ENCODE assay signal across 15 cellular contexts in genomic region chr11:128572965-128573364, GRCh38. TPM values are rescaled to one million over a fixed set of nuclear protein-coding genes. Genes with fewer than 3 reads are reported as not detected.
DNase-seq lines count a peak whose midpoint lies in the region; TF ChIP-seq lines count a peak whose summit lies in the region.
"Had no signal": no experiment of that assay in that cellular context is flagged by ENCODE, and none has a peak within 500 bp of the region (broad histone marks: within the 10 kb centered on the region; RNA-seq: fewer than 3 reads in every experiment).

No MANE protein-coding gene starts in this region.

- no peak overlapping the region for H3K27ac Mint-ChIP-seq in endodermal cell
- H3K27ac Mint-ChIP-seq: IgD-negative memory B cell had no signal

- H3K4me1 Mint-ChIP-seq in endodermal cell = peaks cover 37% of the 10 kb centered on the region

- no peak for TF ChIP-seq CTCF in endodermal cell (conservative IDR thresholded peaks at IDR 0.05)
- TF ChIP-seq CTCF in spleen (IDR thresholded peaks at IDR 0.05 in 8 of 11, conservative IDR thresholded peaks at IDR 0.05 in 3 of 11) = no peak

- H3K4me2 ChIP-seq in BLaER1 treated with 17β-estradiol and CSF1 and Interleukin-3, amounts not matched to agents 10 nM and 100 nM = peak overlapping the region in 9 of 11 experiments; percentile 4 to 94 (median 22); a peak in 12 of 22 replicates
- H3K4me2 ChIP-seq: A549 had no signal

- H3K27ac ChIP-seq in BLaER1 treated with 17β-estradiol and CSF1 and Interleukin-3, amounts not matched to agents 10 nM and 100 nM = peak overlapping the region in 6 of 11 experiments; percentile 5 to 87 (median 72); a peak in 6 of 22 replicates
- H3K27ac ChIP-seq in HUES48 (ENCODE audit: low read depth, low read length) = peak overlapping the region; percentile 21
- H3K27ac ChIP-seq in endodermal cell (ENCODE audit: low read depth, low read length) = no peak overlapping the region
- peak overlapping the region in 6 of 8 donors; percentile 47 to 84 (median 76) for H3K27ac ChIP-seq in spleen
- H3K27ac ChIP-seq: A549, C4-2B, HL-60 had no signal

- peaks cover 0 to 17% (median 8%) of the 10 kb centered on the region in 11 experiments; a peak in 10 of 22 replicates for H3K9me3 ChIP-seq in BLaER1 treated with 17β-estradiol and CSF1 and Interleukin-3, amounts not matched to agents 10 nM and 100 nM (replicated peaks in 1 of 11)
- H3K9me3 ChIP-seq in HUES48 (ENCODE audit: control insufficient read depth, insufficient read depth, low read length) (no peaks in the 10 kb centered on the region), endodermal cell (ENCODE audit: control insufficient read depth, low read length) (no peaks in the 10 kb centered on the region), spleen (peaks cover 0 to 10% (median 0%) of the 10 kb centered on the region in 8 donors)
- H3K9me3 ChIP-seq: A549 had no signal

- 29 to 33% methylated on average over 4 to 6 of the region's 6 CpGs for WGBS in endodermal cell (ENCODE audit: insufficient coverage in 1 of 2, insufficient read length in 1 of 2), 2 experiments
- 83 to 91% (median 89%) methylated on average over 6 of the region's 6 CpGs for WGBS in spleen, 5 donors

- H3K36me3 Mint-ChIP-seq in endodermal cell (ENCODE audit: low read depth) = no peaks in the 10 kb centered on the region

- intact Hi-C loops in spleen (cut with DNase I; ENCODE audit: low total_unique reads) = no loop called here

- H3K4me1 ChIP-seq in BLaER1 treated with 17β-estradiol and CSF1 and Interleukin-3, amounts not matched to agents 10 nM and 100 nM = peaks cover 43 to 94% (median 88%) of the 10 kb centered on the region in 10 experiments
- H3K4me1 ChIP-seq in HUES48 (ENCODE audit: control insufficient read depth, insufficient read depth, low read length) (peaks cover 45% of the 10 kb centered on the region), endodermal cell (ENCODE audit: control insufficient read depth, insufficient read depth, low read length) (peaks cover 14% of the 10 kb centered on the region), spleen (peaks cover 22 to 97% (median 77%) of the 10 kb centered on the region in 6 donors)
- H3K4me1 ChIP-seq: A549 had no signal

- peak; percentile 79 for DNase-seq in endodermal cell
- DNase-seq in spleen = no peak
- DNase-seq in NCI-H2196 (lab: John Stamatoyannopoulos, UW; ENCODE audit: unreplicated experiment) = no peak
- DNase-seq in putamen (ENCODE audit: low spot score) = no peak
- no peak for DNase-seq in AML-193 (lab: John Stamatoyannopoulos, UW)
- DNase-seq: Karpas-422, NCI-H1436, NCI-H2029, NCI-H526 had no signal

- no peak overlapping the region for H3K4me3 ChIP-seq in BLaER1 treated with 17β-estradiol and CSF1 and Interleukin-3, amounts not matched to agents 10 nM and 100 nM
- H3K4me3 ChIP-seq in HUES48 (ENCODE audit: low read depth, low read length) = no peak overlapping the region
- no peak overlapping the region for H3K4me3 ChIP-seq in endodermal cell (ENCODE audit: low read length)
- H3K4me3 ChIP-seq in spleen = no peak overlapping the region
- H3K4me3 ChIP-seq: A549 had no signal

- peaks cover 18% of the 10 kb centered on the region for H3K27me3 Mint-ChIP-seq in endodermal cell (ENCODE audit: insufficient read depth)
- H3K27me3 Mint-ChIP-seq: IgD-negative memory B cell had no signal

- H3K27me3 ChIP-seq in BLaER1 treated with 17β-estradiol and CSF1 and Interleukin-3, amounts not matched to agents 10 nM and 100 nM = no peaks in the 10 kb centered on the region
- H3K27me3 ChIP-seq in HUES48 (ENCODE audit: control insufficient read depth, insufficient read depth, low read length) (no peaks in the 10 kb centered on the region), endodermal cell (ENCODE audit: control insufficient read depth, insufficient read depth, low read length, poor library complexity, severe bottlenecking) (peaks cover 12% of the 10 kb centered on the region), spleen (replicated peaks in 1 of 7) (no peaks in the 10 kb centered on the region)

- H3K4me3 Mint-ChIP-seq in endodermal cell = no peak overlapping the region

- TF ChIP-seq POLR2A in spleen (IDR thresholded peaks at IDR 0.05) = no peak

- peaks cover 2% of the 10 kb centered on the region for H3K9me3 Mint-ChIP-seq in endodermal cell

- no peaks in the 10 kb centered on the region for H3K36me3 ChIP-seq in BLaER1 treated with 17β-estradiol and CSF1 and Interleukin-3, amounts not matched to agents 10 nM and 100 nM
- H3K36me3 ChIP-seq in HUES48 (ENCODE audit: control insufficient read depth, insufficient read depth, low read length) (peaks cover 4% of the 10 kb centered on the region; the same call in 1 of the 2 replicates), endodermal cell (ENCODE audit: control insufficient read depth, insufficient read depth, low read length) (no peaks in the 10 kb centered on the region), spleen (no peaks in the 10 kb centered on the region)

- no peaks in the 10 kb centered on the region for H4K20me1 ChIP-seq in BLaER1 treated with 17β-estradiol and CSF1 and Interleukin-3, amounts not matched to agents 10 nM and 100 nM

- H3K9ac ChIP-seq in BLaER1 treated with 17β-estradiol and CSF1 and Interleukin-3, amounts not matched to agents 10 nM and 100 nM = no peak overlapping the region
- H3K9ac ChIP-seq in HUES48 (ENCODE audit: low read depth, low read length) = no peak overlapping the region
- H3K9ac ChIP-seq in endodermal cell (ENCODE audit: extremely low read depth, low read length, poor library complexity, severe bottlenecking) = no peak overlapping the region

RNA-seq across cellular contexts. Expression of gene ETS1, which starts 14.4 kb away (rescaled TPM):
- total RNA-seq in endodermal cell (10 to 100 TPM; 34.3 to 36.4 TPM), spleen (100 to 1,000 TPM; 328 to 455 (median 371) TPM)
- polyA plus RNA-seq in endodermal cell (2013, experiment 1 of 2) = 24.1 TPM
- 23.3 TPM for polyA plus RNA-seq in endodermal cell (2013, experiment 2 of 2)
- polyA plus RNA-seq in spleen = 10 to 100 TPM; 58.1 to 95.2 (median 90.3) TPM

Comparison
In these comparisons a context has a peak if more than half of its experiments do, and no peak if none do; other contexts are left out.
1. RNA of gene ETS1, which starts 14.4 kb away (total RNA-seq): 328 to 455 TPM in spleen; 34.3 to 36.4 TPM in endodermal cell; every median in the first group is over 4 times any median in the second.